ENCODE assay signal across 11 cellular contexts in genomic region chr7:5574770-5575269, GRCh38. TPM values are rescaled to one million over a fixed set of nuclear protein-coding genes. Genes with fewer than 3 reads are reported as not detected.
DNase-seq lines count a peak whose midpoint lies in the region; ATAC-seq and TF ChIP-seq lines count a peak whose summit lies in the region.
"Had no signal": no experiment of that assay in that cellular context is flagged by ENCODE, and none has a peak within 500 bp of the region (broad histone marks: within the 10 kb centered on the region; RNA-seq: fewer than 3 reads in every experiment).

No MANE protein-coding gene starts in this region.

- H3K4me3 ChIP-seq in coronary artery: peak overlapping the region; percentile 55
- H3K4me3 ChIP-seq in iPS-20b (ENCODE audit: low read length): peak overlapping the region; percentile 53
- no peak overlapping the region for H3K4me3 ChIP-seq in gastrocnemius medialis

- H3K27me3 Mint-ChIP-seq in H9 (ENCODE audit: low read depth): peaks cover 34% of the 10 kb centered on the region

- no peaks in the 10 kb centered on the region for H3K4me1 ChIP-seq in H9 (ENCODE audit: insufficient read depth, low read length)
- peaks cover 4% of the 10 kb centered on the region; the same call in 1 of the 2 replicates for H3K4me1 ChIP-seq in iPS-20b (ENCODE audit: insufficient read depth, low read length)
- H3K4me1 ChIP-seq in gastrocnemius medialis: peaks cover 4 to 10% of the 10 kb centered on the region in 2 donors

- H3K18ac ChIP-seq in H9 (ENCODE audit: insufficient read length, low read depth, low read length): peak overlapping the region; percentile 78

- H3K4me2 ChIP-seq in H9 (ENCODE audit: insufficient read depth, insufficient read length, low read length): peak overlapping the region; percentile 33

- H3K27me3 ChIP-seq in H9 (ENCODE audit: insufficient read depth, low read length): no peaks in the 10 kb centered on the region
- peaks cover 4% of the 10 kb centered on the region; the same call in 1 of the 2 replicates for H3K27me3 ChIP-seq in iPS-20b (ENCODE audit: insufficient read depth, low read length)
- H3K27me3 ChIP-seq in gastrocnemius medialis: no peaks in the 10 kb centered on the region

- no peak overlapping the region; the same call in 1 of the 2 replicates for H3K4ac ChIP-seq in H9 (ENCODE audit: low read depth, low read length)

- no peak overlapping the region for H2BK15ac ChIP-seq in H9 (ENCODE audit: low read depth, low read length)

- intact Hi-C loops in gastrocnemius medialis (cut with DNase I; ENCODE audit: low total_unique reads): no loop called here

- peak overlapping the region; percentile 41 to 60; a peak in 4 of 5 replicates for H3K4me3 Mint-ChIP-seq in H9

- no peak overlapping the region for H3K27ac ChIP-seq in H9 (ENCODE audit: insufficient read length, low read depth, low read length)
- peak overlapping the region in 1 of 2 donors; percentile 80 for H3K27ac ChIP-seq in coronary artery
- no peak overlapping the region for H3K27ac ChIP-seq in iPS-20b (ENCODE audit: low read length)
- peak overlapping the region; percentile 1 to 41 (median 19) for H3K27ac ChIP-seq in gastrocnemius medialis

- TF ChIP-seq POLR2A in gastrocnemius medialis (IDR thresholded peaks at IDR 0.05) (no peak), GM18505 (IDR thresholded peaks at IDR 0.05; ENCODE audit: borderline replicate concordance, extremely low read depth, insufficient read depth, insufficient read length) (no peak)

- no peaks in the 10 kb centered on the region for H3K36me3 ChIP-seq in iPS-20b (ENCODE audit: insufficient read depth, low read depth, low read length)
- no peaks in the 10 kb centered on the region for H3K36me3 ChIP-seq in gastrocnemius medialis

- H3K27ac Mint-ChIP-seq in H9: peak overlapping the region; percentile 51 to 89 (median 64); a peak in 3 of 7 replicates

- H3K9me3 ChIP-seq in H9 (ENCODE audit: control insufficient read depth, low read depth, low read length) (no peaks in the 10 kb centered on the region), iPS-20b (ENCODE audit: insufficient read depth, low read depth, low read length) (no peaks in the 10 kb centered on the region), gastrocnemius medialis (no peaks in the 10 kb centered on the region)

- H2AK5ac ChIP-seq in H9 (ENCODE audit: insufficient read length, low read length): no peak overlapping the region

- no peak overlapping the region for H2BK20ac ChIP-seq in H9 (ENCODE audit: low read depth, low read length, poor library complexity, severe bottlenecking)

- no peak overlapping the region for H4K8ac ChIP-seq in H9 (replicated peaks; ENCODE audit: insufficient read length, low read depth, low read length)

- H3K14ac ChIP-seq in H9 (ENCODE audit: insufficient read depth, low read length): peak overlapping the region; percentile 69; the same call in 1 of the 2 replicates

- H3K36me3 Mint-ChIP-seq in H9 (ENCODE audit: insufficient read depth in 1 of 3, low read depth in 3 of 3): no peaks in the 10 kb centered on the region; a peak in 1 of 7 replicates

- H3K9me3 Mint-ChIP-seq in H9: no peaks in the 10 kb centered on the region

- H2AFZ ChIP-seq in H9 (ENCODE audit: low read length): peak overlapping the region; percentile 17

- H2BK120ac ChIP-seq in H9 (ENCODE audit: low read depth, low read length, poor library complexity, severe bottlenecking): no peak overlapping the region

- H3K79me1 ChIP-seq in H9 (ENCODE audit: insufficient read depth, low read depth, low read length, poor library complexity, severe bottlenecking): no peaks in the 10 kb centered on the region

- H2BK5ac ChIP-seq in H9 (ENCODE audit: insufficient read length, low read length): no peak overlapping the region

- no CpG with 5 or more reads among the region's 19 CpGs for WGBS in H9 (ENCODE audit: extremely low coverage, insufficient read length, low lambda C conversion rate)

- DNase-seq in H9: peak; percentile 76
- DNase-seq in coronary artery (ENCODE audit: low spot score): no peak
- DNase-seq in gastrocnemius medialis: no peak
- no peak for DNase-seq in HPDE6-E6E7 (ENCODE audit: extremely low spot score)
- DNase-seq: activated CD8-positive, alpha-beta memory T cell treated with anti-CD3 and anti-CD28 coated beads, Interleukin-2, amount 50 U/mL, for 4 hours; NCI-H524 treated with DMSO at 0.1 percent for 48 hours; stimulated activated CD4-positive, alpha-beta T cell treated with anti-CD3 and anti-CD28 coated beads, Interleukin-1b, Interleukin-23, amount 100 ng/mL, for 48 hours had no signal

- H3K56ac ChIP-seq in H9 (ENCODE audit: insufficient read length, low read depth, low read length): no peak overlapping the region

- H4K5ac ChIP-seq in H9 (ENCODE audit: insufficient read length, low read depth, low read length): no peak overlapping the region

- no peaks in the 10 kb centered on the region for H3K23me2 ChIP-seq in H9 (ENCODE audit: insufficient read length, low read depth, low read length, poor library complexity, severe bottlenecking)

- no peak overlapping the region for H3K23ac ChIP-seq in H9 (ENCODE audit: insufficient read length, low read depth, low read length)

- H3K9ac ChIP-seq in H9 (ENCODE audit: extremely low read depth, insufficient read length, low read length) (no peak overlapping the region), iPS-20b (ENCODE audit: low read depth, low read length) (0 out of 2 replicates have a peak overlapping the region, but pooled peaks have one; percentile 23)

- no peaks in the 10 kb centered on the region for H4K20me1 ChIP-seq in H9 (ENCODE audit: control insufficient read depth, insufficient read depth, insufficient read length)

- H2BK12ac ChIP-seq in H9 (ENCODE audit: insufficient read length, low read depth, low read length): peak overlapping the region; percentile 74

- H3K4me1 Mint-ChIP-seq in H9: peaks cover 14 to 29% of the 10 kb centered on the region in 2 experiments

- peak in 1 of 2 donors; percentile 20 for ATAC-seq in gastrocnemius medialis
- no peak for ATAC-seq in GM21529 (IDR thresholded peaks at IDR 0.05; ENCODE audit: unreplicated experiment)
- ATAC-seq in HG02938 (IDR thresholded peaks at IDR 0.05; ENCODE audit: unreplicated experiment): no peak
- ATAC-seq in GM18505 (IDR thresholded peaks at IDR 0.05; ENCODE audit: unreplicated experiment): no peak

- no peak for TF ChIP-seq CTCF in H9 (conservative IDR thresholded peaks at IDR 0.05)
- TF ChIP-seq CTCF in coronary artery (IDR thresholded peaks at IDR 0.05): no peak
- no peak for TF ChIP-seq CTCF in gastrocnemius medialis (IDR thresholded peaks at IDR 0.05 in 4 of 5, conservative IDR thresholded peaks at IDR 0.05 in 1 of 5)

- in situ Hi-C loops in gastrocnemius medialis (cut with MboI; ENCODE audit: low sequenced_read_pairs in 4 of 4): no loop called here

- no peak overlapping the region for H3T11ph ChIP-seq in H9 (ENCODE audit: low read length)

- no peak overlapping the region for H4K91ac ChIP-seq in H9 (ENCODE audit: insufficient read length, low read depth, low read length)

- H3K79me2 ChIP-seq in H9 (ENCODE audit: insufficient read depth, low read length): no peaks in the 10 kb centered on the region

RNA-seq across cellular contexts. Expression of gene FSCN1, which starts 17.8 kb away (rescaled TPM):
- total RNA-seq in H9 (2021): 293 and 302 TPM in 2 replicates
- total RNA-seq in gastrocnemius medialis: 1 to 10 TPM; 1.6 to 4.7 (median 2.9) TPM

RNA-seq across cellular contexts. Expression of gene ACTB, which starts 44.4 kb away (rescaled TPM):
- 5,597 and 5,803 TPM in 2 replicates for total RNA-seq in H9 (2021)
- 100 to 1,000 TPM; 174 to 628 (median 303) TPM for total RNA-seq in gastrocnemius medialis

Comparison
In these comparisons a context has a peak if more than half of its experiments do, and no peak if none do; other contexts are left out.
1. H3K27ac ChIP-seq: peak in gastrocnemius medialis (4 of 4); none in H9 (single experiment) and iPS-20b (single experiment).
2. H3K4me3 ChIP-seq: peak in coronary artery (single experiment) and iPS-20b (single experiment); none in gastrocnemius medialis (0 of 4).
3. RNA of gene FSCN1, which starts 17.8 kb away (total RNA-seq): 293 to 302 TPM in H9; 1.6 to 4.7 TPM in gastrocnemius medialis; every median in the first group is over 10 times any median in the second.